Comparison of ENCODE assay signal across 15 cellular contexts in genomic region chr16:1980770-1981087, GRCh38. TPM values are rescaled to one million over a fixed set of nuclear protein-coding genes. Genes with fewer than 3 reads are reported as not detected.
DNase-seq lines count a peak whose midpoint lies in the region; ATAC-seq, FAIRE-seq and TF ChIP-seq lines count a peak whose summit lies in the region.
"Had no signal": no experiment of that assay in that cellular context is flagged by ENCODE, and none has a peak within 500 bp of the region (broad histone marks: within the 10 kb centered on the region; RNA-seq: fewer than 3 reads in every experiment).

No MANE protein-coding gene starts in this region.

- no peak overlapping the region for H3K4ac ChIP-seq in H1 (replicated peaks; ENCODE audit: insufficient read length, low read depth, low read length)

- no peak overlapping the region for H2BK15ac ChIP-seq in H1 (ENCODE audit: low read length)

- H4K20me1 ChIP-seq in H1 (replicated peaks in 1 of 2; ENCODE audit: control insufficient read depth in 1 of 2, insufficient read depth in 2 of 2, low read length in 2 of 2): peaks cover under 1 to 13% of the 10 kb centered on the region in 2 experiments

- H3K79me2 ChIP-seq in H1 (ENCODE audit: control insufficient read depth in 1 of 2, insufficient read depth in 2 of 2, low read length in 2 of 2): peaks cover 0 to 9% of the 10 kb centered on the region in 2 experiments; a peak in 1 of 4 replicates

- H3K9me3 ChIP-seq in HUES6 (ENCODE audit: control insufficient read depth, insufficient read depth, low read depth, low read length) (no peaks in the 10 kb centered on the region), H1 (ENCODE audit: insufficient read depth in 2 of 2, low read depth in 1 of 2, low read length in 1 of 2) (no peaks in the 10 kb centered on the region), mucosa of rectum (ENCODE audit: control insufficient read depth in 2 of 2, low read length in 2 of 2) (no peaks in the 10 kb centered on the region), HAP-1 (no peaks in the 10 kb centered on the region), stomach (no peaks in the 10 kb centered on the region)

- H3K56ac ChIP-seq in H1 (replicated peaks; ENCODE audit: insufficient read length, low read depth, low read length): no peak overlapping the region

- H2AK5ac ChIP-seq in H1 (ENCODE audit: low read depth, low read length): no peak overlapping the region

- no peaks in the 10 kb centered on the region for H3K9me3 Mint-ChIP-seq in Calu3 (ENCODE audit: low read depth, unreplicated experiment)
- H3K9me3 Mint-ChIP-seq: CD4-positive, CD25-positive, alpha-beta regulatory T cell; H9 had no signal

- H3K27me3 ChIP-seq in HUES6 (ENCODE audit: control insufficient read depth, insufficient read depth, low read length) (peaks cover 43% of the 10 kb centered on the region), H1 (replicated peaks in 1 of 4; ENCODE audit: control insufficient read depth in 3 of 4, extremely low read depth in 1 of 4, insufficient read depth in 3 of 4, low read length in 3 of 4) (peaks cover 8 to 40% (median 39%) of the 10 kb centered on the region in 4 experiments; a peak in 6 of 7 replicates), mucosa of rectum (ENCODE audit: control insufficient read depth in 2 of 2, insufficient read depth in 2 of 2, low read length in 2 of 2) (peaks cover 0 to 14% of the 10 kb centered on the region in 2 donors), HAP-1 (ENCODE audit: low read depth) (peaks cover 12% of the 10 kb centered on the region), stomach (peaks cover 4 to 77% (median 36%) of the 10 kb centered on the region in 3 donors)

- in situ Hi-C loops in HAP-1 (cut with MboI; ENCODE audit: low sequenced_read_pairs): loop anchor here (25.0 kb wide), 1 partner anchor 532 kb away; the partner anchor contains the start of genes AMDHD2 and ATP6V0C

- TF ChIP-seq POLR2A in H1 (IDR thresholded peaks at IDR 0.05; ENCODE audit: control extremely low read depth in 1 of 2, low read depth in 2 of 2, low read length in 2 of 2): no peak
- no peak for TF ChIP-seq POLR2A in stomach (IDR thresholded peaks at IDR 0.05)

- intact Hi-C loops in Calu3 (cut with micrococcal nuclease; ENCODE audit: unreplicated experiment) (no loop called here), stomach (cut with DNase I; ENCODE audit: low total_unique reads) (no loop called here)

- no peak for TF ChIP-seq CTCF in Calu3 (IDR thresholded peaks at IDR 0.05; ENCODE audit: unreplicated experiment)
- TF ChIP-seq CTCF in H1 (IDR thresholded peaks at IDR 0.05; ENCODE audit: control extremely low read depth in 1 of 3, insufficient read depth in 1 of 3, low read depth in 1 of 3, low read length in 3 of 3): no peak
- no peak for TF ChIP-seq CTCF in stomach (IDR thresholded peaks at IDR 0.05)

- FAIRE-seq in H1 (lab: Jason Lieb, UNC): no peak

- H4K91ac ChIP-seq in H1 (replicated peaks; ENCODE audit: insufficient read length, low read length): no peak overlapping the region

- peak overlapping the region; percentile 87 to 91 for H3K4me2 ChIP-seq in H1 (ENCODE audit: insufficient read depth in 1 of 2, low read depth in 2 of 2, low read length in 2 of 2)

- H3K4me3 ChIP-seq in HUES6 (ENCODE audit: low read depth, low read length) (peak overlapping the region; percentile 69), H1 (ENCODE audit: extremely low read depth in 1 of 4, insufficient read depth in 2 of 4, low read depth in 3 of 4, low read length in 4 of 4) (peak overlapping the region in 3 of 4 experiments; percentile 31 to 61 (median 38); a peak in 4 of 8 replicates), mucosa of rectum (ENCODE audit: low read length in 2 of 2) (peak overlapping the region; percentile 57 to 61), HAP-1 (no peak overlapping the region), stomach (no peak overlapping the region)

- H3K27me3 Mint-ChIP-seq in Calu3 (ENCODE audit: unreplicated experiment): no peaks in the 10 kb centered on the region

- DNase-seq in Calu3: no peak
- no peak for DNase-seq in H1 (ENCODE audit: low read depth in 1 of 2, low spot score in 2 of 2)
- no peak for DNase-seq in HAP-1 (ENCODE audit: low spot score in 2 of 2)
- no peak for DNase-seq in stomach
- DNase-seq: CD4-positive, CD25-positive, alpha-beta regulatory T cell; H9; MM.1S; NCI-H1105 treated with DMSO at 0.1 percent for 48 hours; NCI-H187; NCI-H446 had no signal

- POLR2A ChIA-PET in H1 (lab: Charles Lee; ENCODE audit: partially characterized antibody): interaction anchor here (1.0 to 28.2 kb wide), 11 partner anchors 10 to 198 kb away, joined by 3 to 736 read pairs (median 4); partner anchors contain the start of genes NDUFB10, NUBP2, RAB26 and RNF151

- H3K36me3 ChIP-seq in HUES6 (ENCODE audit: control insufficient read depth, insufficient read depth, low read length) (peaks cover 28% of the 10 kb centered on the region), H1 (ENCODE audit: control insufficient read depth in 2 of 4, insufficient read depth in 4 of 4, low read length in 3 of 4) (peaks cover 6 to 20% (median 12%) of the 10 kb centered on the region in 4 experiments; a peak in 7 of 8 replicates), mucosa of rectum (ENCODE audit: control insufficient read depth in 2 of 2, insufficient read depth in 2 of 2, low read length in 2 of 2) (peaks cover 24% of the 10 kb centered on the region in 2 donors), HAP-1 (replicated peaks) (peaks cover 33% of the 10 kb centered on the region), stomach (peaks cover 29 to 38% (median 36%) of the 10 kb centered on the region in 4 donors)

- H3K4me1 ChIP-seq in HUES6 (ENCODE audit: control insufficient read depth, insufficient read depth, low read length): peaks cover 34% of the 10 kb centered on the region
- peaks cover 3 to 38% (median 27%) of the 10 kb centered on the region in 4 experiments for H3K4me1 ChIP-seq in H1 (replicated peaks in 1 of 4; ENCODE audit: control insufficient read depth in 3 of 4, insufficient read depth in 4 of 4, low read length in 3 of 4)
- H3K4me1 ChIP-seq in mucosa of rectum (ENCODE audit: control insufficient read depth in 2 of 2, insufficient read depth in 2 of 2, low read length in 2 of 2): peaks cover 51 to 61% of the 10 kb centered on the region in 2 donors
- peaks cover 6% of the 10 kb centered on the region for H3K4me1 ChIP-seq in HAP-1
- peaks cover 32 to 75% (median 62%) of the 10 kb centered on the region in 4 donors for H3K4me1 ChIP-seq in stomach

- H3K27ac Mint-ChIP-seq in Calu3 (ENCODE audit: unreplicated experiment): peak overlapping the region; percentile 87
- H3K27ac Mint-ChIP-seq: B cell; CD4-positive, CD25-positive, alpha-beta regulatory T cell; H9 had no signal

- no peak overlapping the region for H4K5ac ChIP-seq in H1 (ENCODE audit: insufficient read length, low read depth, low read length)

- no peak overlapping the region for H3K27ac ChIP-seq in HUES6 (ENCODE audit: low read depth, low read length)
- H3K27ac ChIP-seq in H1 (ENCODE audit: low read depth, low read length): no peak overlapping the region
- peak overlapping the region; percentile 96 to 98 for H3K27ac ChIP-seq in mucosa of rectum (ENCODE audit: low read depth in 2 of 2, low read length in 2 of 2)
- H3K27ac ChIP-seq in stomach: no peak overlapping the region

- no peak overlapping the region for H2BK120ac ChIP-seq in H1 (replicated peaks; ENCODE audit: low read depth, low read length)

- no peak overlapping the region for H3K23ac ChIP-seq in H1 (ENCODE audit: insufficient read length)

- WGBS in H1 (ENCODE audit: extremely low coverage in 1 of 2, insufficient coverage in 1 of 2, insufficient read length in 1 of 2, insufficient replicate concordance in 2 of 2, low coverage in 1 of 2, low lambda C conversion rate in 2 of 2, missing lambda C conversion rate in 1 of 2), 2 experiments: 63% methylated on average over 16 of the region's 16 CpGs; no CpG with 5 or more reads in 1 of the 2 experiments
- 15 to 24% (median 21%) methylated on average over 11 to 16 of the region's 16 CpGs for WGBS in stomach, 5 donors

- H3K9ac ChIP-seq in HUES6 (ENCODE audit: low read length) (no peak overlapping the region), H1 (replicated peaks in 1 of 4; ENCODE audit: extremely low read depth in 1 of 4, low read depth in 3 of 4, low read length in 3 of 4) (no peak overlapping the region), mucosa of rectum (ENCODE audit: low read depth in 1 of 2, low read length in 2 of 2) (peak overlapping the region; percentile 66 to 86)

- peak overlapping the region; percentile 87 for H3K4me3 Mint-ChIP-seq in Calu3 (ENCODE audit: low read depth, unreplicated experiment)

- TSS peak; percentile 67 for BruUV-seq in Calu3 (replicated peaks; lab: Mats Ljungman, UMichigan)

- no peak overlapping the region for H2BK5ac ChIP-seq in H1 (ENCODE audit: low read depth, low read length)

- peaks cover 92% of the 10 kb centered on the region for H3K36me3 Mint-ChIP-seq in Calu3 (ENCODE audit: insufficient read depth, unreplicated experiment)

- H3K4me1 Mint-ChIP-seq in Calu3 (ENCODE audit: low read depth, unreplicated experiment): peaks cover 31% of the 10 kb centered on the region

- TF ChIP-seq EP300 in H1 (IDR thresholded peaks at IDR 0.05; ENCODE audit: borderline replicate concordance in 1 of 2, low read depth in 2 of 2, low read length in 2 of 2): no peak
- no peak for TF ChIP-seq EP300 in stomach (IDR thresholded peaks at IDR 0.05)

- H4K8ac ChIP-seq in H1 (ENCODE audit: extremely low read depth, insufficient read depth, low read length): peak overlapping the region; percentile 12; the same call in 1 of the 2 replicates

- no peaks in the 10 kb centered on the region for H3K79me1 ChIP-seq in H1 (ENCODE audit: low read depth, low read length)

- H2BK20ac ChIP-seq in H1 (ENCODE audit: low read length): no peak overlapping the region

- H2AFZ ChIP-seq in H1 (ENCODE audit: low read length): no peak overlapping the region

- no peak for TF ChIP-seq RAD21 in H1 (IDR thresholded peaks at IDR 0.05 in 1 of 2, conservative IDR thresholded peaks at IDR 0.05 in 1 of 2; ENCODE audit: low read depth in 2 of 2, low read length in 2 of 2)

- no peak overlapping the region for H3K14ac ChIP-seq in H1 (ENCODE audit: insufficient read length)

- H3K23me2 ChIP-seq in H1 (ENCODE audit: low read depth, low read length): peaks cover 26% of the 10 kb centered on the region

- ATAC-seq in HG03159 (IDR thresholded peaks at IDR 0.05; ENCODE audit: unreplicated experiment): no peak
- ATAC-seq in HG02981 (IDR thresholded peaks at IDR 0.05; ENCODE audit: unreplicated experiment): no peak

- H2BK12ac ChIP-seq in H1 (ENCODE audit: low read depth, low read length): no peak overlapping the region

- CTCF ChIA-PET in Calu3 (lab: Charles Lee) (no interaction called here), H1 (lab: Charles Lee; ENCODE audit: partially characterized antibody) (interaction anchor here (0.6 to 3.1 kb wide), 5 partner anchors 13 to 197 kb away, joined by 3 to 8 read pairs (median 3); partner anchors contain the start of gene RPS2)

- no peak overlapping the region; the same call in 1 of the 2 replicates for H3K18ac ChIP-seq in H1 (ENCODE audit: extremely low read depth, low read length)

RNA-seq across cellular contexts. Expression of gene NOXO1, which starts 0.5 kb away (rescaled TPM):
- total RNA-seq in Calu3 (2022) (10.1 and 11.8 TPM in 2 replicates), stomach (10 to 100 TPM in 1 of 5 donors, not detected in 4; 58.2 TPM)
- 2.5 and 3.3 TPM in 2 replicates for total RNA-seq in H1 (2021; fragmentation: NEBNext Ultra II Directional; extraction: Animal tissue kit (Norgen Biotek cat#: 25700))
- polyA plus RNA-seq in H1 (2011; rRNA removed) (1.3 and 2.6 TPM in 2 replicates), stomach (1 to 10 TPM; 1.2 to 3.4 (median 2.6) TPM)
- polyA plus RNA-seq in H1 (2011; cell fraction: cytosol; rRNA removed): 1.7 TPM
- polyA plus RNA-seq in H1 (2011; cell fraction: nucleus; rRNA removed): 2.3 TPM
- polyA plus RNA-seq in H1 (2012, experiment 1 of 2): 0.33 to 1.1 TPM (median 0.74 TPM) in 4 replicates
- 0.58 TPM for polyA plus RNA-seq in H1 (2012, experiment 2 of 2)
- polyA plus RNA-seq in H1 (2013, experiment 1 of 2): 1.1 TPM
- polyA plus RNA-seq in H1 (2013, experiment 2 of 2): 1.0 TPM
- polyA minus RNA-seq in H1 (2011; rRNA and poly(A)+ RNA removed): not detected in 2 replicates
- not detected for polyA minus RNA-seq in H1 (2011; cell fraction: cytosol; rRNA and poly(A)+ RNA removed)
- polyA minus RNA-seq in H1 (2011; cell fraction: nucleus; rRNA and poly(A)+ RNA removed): 0.60 TPM

RNA-seq across cellular contexts. Expression of gene GFER, which starts 3.3 kb away (rescaled TPM):
- 40.8 and 43.5 TPM in 2 replicates for total RNA-seq in Calu3 (2022)
- total RNA-seq in H1 (2021; fragmentation: NEBNext Ultra II Directional; extraction: Animal tissue kit (Norgen Biotek cat#: 25700)): 37.9 and 45.4 TPM in 2 replicates
- 17.7 and 29.1 TPM in 2 replicates for polyA plus RNA-seq in H1 (2011; rRNA removed)
- 19.6 TPM for polyA plus RNA-seq in H1 (2011; cell fraction: cytosol; rRNA removed)
- polyA plus RNA-seq in H1 (2011; cell fraction: nucleus; rRNA removed): 36.4 TPM
- polyA plus RNA-seq in H1 (2012, experiment 1 of 2): 34.2 to 52.3 TPM (median 47.8 TPM) in 4 replicates
- polyA plus RNA-seq in H1 (2012, experiment 2 of 2): 63.8 TPM
- 33.8 TPM for polyA plus RNA-seq in H1 (2013, experiment 1 of 2)
- polyA plus RNA-seq in H1 (2013, experiment 2 of 2): 33.2 TPM
- 7.9 and 10.7 TPM in 2 replicates for polyA minus RNA-seq in H1 (2011; rRNA and poly(A)+ RNA removed)
- polyA minus RNA-seq in H1 (2011; cell fraction: cytosol; rRNA and poly(A)+ RNA removed): 21.6 TPM
- polyA minus RNA-seq in H1 (2011; cell fraction: nucleus; rRNA and poly(A)+ RNA removed): 22.6 TPM
- total RNA-seq in stomach: 100 to 1,000 TPM in 1 of 5 donors, 10 to 100 TPM in 1, 1 to 10 TPM in 3; 3.1 to 313 (median 9.9) TPM
- polyA plus RNA-seq in stomach: 10 to 100 TPM; 31.2 to 50.6 (median 36.1) TPM

RNA-seq across cellular contexts. Expression of gene TBL3, which starts 8.9 kb away (rescaled TPM):
- total RNA-seq in Calu3 (2022): 62.0 and 71.1 TPM in 2 replicates
- total RNA-seq in H1 (2021; fragmentation: NEBNext Ultra II Directional; extraction: Animal tissue kit (Norgen Biotek cat#: 25700)): 65.8 and 66.8 TPM in 2 replicates
- 137 and 159 TPM in 2 replicates for polyA plus RNA-seq in H1 (2011; rRNA removed)
- polyA plus RNA-seq in H1 (2011; cell fraction: cytosol; rRNA removed): 103 TPM
- 173 TPM for polyA plus RNA-seq in H1 (2011; cell fraction: nucleus; rRNA removed)
- 37.5 to 87.9 TPM (median 82.0 TPM) in 4 replicates for polyA plus RNA-seq in H1 (2012, experiment 1 of 2)
- 92.8 TPM for polyA plus RNA-seq in H1 (2012, experiment 2 of 2)
- polyA plus RNA-seq in H1 (2013, experiment 1 of 2): 36.0 TPM
- 28.1 TPM for polyA plus RNA-seq in H1 (2013, experiment 2 of 2)
- 59.1 and 71.8 TPM in 2 replicates for polyA minus RNA-seq in H1 (2011; rRNA and poly(A)+ RNA removed)
- 62.5 TPM for polyA minus RNA-seq in H1 (2011; cell fraction: cytosol; rRNA and poly(A)+ RNA removed)
- polyA minus RNA-seq in H1 (2011; cell fraction: nucleus; rRNA and poly(A)+ RNA removed): 75.9 TPM
- total RNA-seq in stomach: 100 to 1,000 TPM in 1 of 5 donors, 10 to 100 TPM in 3, 1 to 10 TPM in 1; 9.4 to 174 (median 26.3) TPM
- 10 to 100 TPM; 32.7 to 52.7 (median 48.9) TPM for polyA plus RNA-seq in stomach

RNA-seq across cellular contexts. Expression of gene SYNGR3, which starts 9.0 kb away (rescaled TPM):
- total RNA-seq in Calu3 (2022) (3.6 and 3.8 TPM in 2 replicates), stomach (1 to 10 TPM in 1 of 5 donors, not detected in 4; 1.7 TPM)
- total RNA-seq in H1 (2021; fragmentation: NEBNext Ultra II Directional; extraction: Animal tissue kit (Norgen Biotek cat#: 25700)): 36.2 and 38.8 TPM in 2 replicates
- polyA plus RNA-seq in H1 (2011; rRNA removed) (49.9 and 72.3 TPM in 2 replicates), stomach (1 to 10 TPM in 1 of 3 donors, not detected in 2; 1.3 TPM)
- polyA plus RNA-seq in H1 (2011; cell fraction: cytosol; rRNA removed): 43.3 TPM
- polyA plus RNA-seq in H1 (2011; cell fraction: nucleus; rRNA removed): 58.6 TPM
- polyA plus RNA-seq in H1 (2012, experiment 1 of 2): 25.3 to 42.7 TPM (median 36.2 TPM) in 4 replicates
- polyA plus RNA-seq in H1 (2012, experiment 2 of 2): 36.8 TPM
- polyA plus RNA-seq in H1 (2013, experiment 1 of 2): 26.9 TPM
- polyA plus RNA-seq in H1 (2013, experiment 2 of 2): 28.0 TPM
- 22.3 and 31.8 TPM in 2 replicates for polyA minus RNA-seq in H1 (2011; rRNA and poly(A)+ RNA removed)
- 34.8 TPM for polyA minus RNA-seq in H1 (2011; cell fraction: cytosol; rRNA and poly(A)+ RNA removed)
- 32.6 TPM for polyA minus RNA-seq in H1 (2011; cell fraction: nucleus; rRNA and poly(A)+ RNA removed)

RNA-seq across cellular contexts. Expression of gene RNF151, which starts 14.1 kb away (rescaled TPM):
- total RNA-seq in Calu3 (2022) (not detected in 2 replicates), stomach (not detected)
- not detected in 2 replicates for total RNA-seq in H1 (2021; fragmentation: NEBNext Ultra II Directional; extraction: Animal tissue kit (Norgen Biotek cat#: 25700))
- polyA plus RNA-seq in H1 (2011; rRNA removed) (0.17 TPM in 1 of 2 replicates, not detected in the other), stomach (not detected)
- not detected for polyA plus RNA-seq in H1 (2011; cell fraction: cytosol; rRNA removed)
- polyA plus RNA-seq in H1 (2011; cell fraction: nucleus; rRNA removed): 0.37 TPM
- 0.31 TPM in 1 of 4 replicates, not detected in the others for polyA plus RNA-seq in H1 (2012, experiment 1 of 2)
- not detected for polyA plus RNA-seq in H1 (2012, experiment 2 of 2)
- polyA plus RNA-seq in H1 (2013, experiment 1 of 2): not detected
- polyA plus RNA-seq in H1 (2013, experiment 2 of 2): not detected
- polyA minus RNA-seq in H1 (2011; rRNA and poly(A)+ RNA removed): not detected in 2 replicates
- polyA minus RNA-seq in H1 (2011; cell fraction: cytosol; rRNA and poly(A)+ RNA removed): not detected
- not detected for polyA minus RNA-seq in H1 (2011; cell fraction: nucleus; rRNA and poly(A)+ RNA removed)
- total RNA-seq: CD4-positive, CD25-positive, alpha-beta regulatory T cell had no signal
- polyA plus RNA-seq: CD4-positive, CD25-positive, alpha-beta regulatory T cell had no signal

Comparison
In these comparisons a context has a peak if more than half of its experiments do, and no peak if none do; other contexts are left out.
1. H3K27ac ChIP-seq: peak in mucosa of rectum (2 of 2); none in HUES6 (single experiment), H1 (single experiment) and stomach (0 of 5).
2. H3K4me3 ChIP-seq: peak in HUES6 (single experiment), H1 (3 of 4) and mucosa of rectum (2 of 2); none in HAP-1 (single experiment) and stomach (0 of 4).
3. H3K9ac ChIP-seq: peak in mucosa of rectum (2 of 2); none in HUES6 (single experiment) and H1 (0 of 4).